In genomic region chrX:9737363-9737762, GRCh38 we compare ENCODE assay signal across 1 cellular context.
TF ChIP-seq lines count a peak whose summit lies in the region.

No MANE protein-coding gene starts in this region.

TF ChIP-seq in GM12878, 131 proteins besides CTCF, POLR2A, EP300 and RAD21:
- no peak for TF ChIP-seq ATF7 (IDR thresholded peaks at IDR 0.05; ENCODE audit: low read depth)
- no peak for TF ChIP-seq FOXM1 (IDR thresholded peaks at IDR 0.05; ENCODE audit: low read depth, low read length)
- no peak for TF ChIP-seq HCFC1 (IDR thresholded peaks at IDR 0.05; ENCODE audit: low read length)
- TF ChIP-seq RELA (IDR thresholded peaks at IDR 0.05; ENCODE audit: borderline replicate concordance, partially characterized antibody), result no peak
- no peak for TF ChIP-seq SPI1 (IDR thresholded peaks at IDR 0.05; ENCODE audit: borderline replicate concordance, insufficient read depth, low read depth, low read length)
- no peak for TF ChIP-seq ZSCAN29 (IDR thresholded peaks at IDR 0.05)
- no peak for TF ChIP-seq EZH2 (IDR thresholded peaks at IDR 0.05; ENCODE audit: borderline replicate concordance, control insufficient read depth, low read depth, low read length)
- TF ChIP-seq EGR1 (IDR thresholded peaks at IDR 0.05; ENCODE audit: borderline replicate concordance in 1 of 2, low read depth in 2 of 2, low read length in 2 of 2), result no peak
- no peak for TF ChIP-seq ZNF217 (IDR thresholded peaks at IDR 0.05)
- no peak for TF ChIP-seq ZNF24 (IDR thresholded peaks at IDR 0.05)
- TF ChIP-seq HSF1 (IDR thresholded peaks at IDR 0.05; ENCODE audit: low read depth, low read length), result no peak
